9 cellular contexts compared by ENCODE assay signal in the genomic region with DNA sequence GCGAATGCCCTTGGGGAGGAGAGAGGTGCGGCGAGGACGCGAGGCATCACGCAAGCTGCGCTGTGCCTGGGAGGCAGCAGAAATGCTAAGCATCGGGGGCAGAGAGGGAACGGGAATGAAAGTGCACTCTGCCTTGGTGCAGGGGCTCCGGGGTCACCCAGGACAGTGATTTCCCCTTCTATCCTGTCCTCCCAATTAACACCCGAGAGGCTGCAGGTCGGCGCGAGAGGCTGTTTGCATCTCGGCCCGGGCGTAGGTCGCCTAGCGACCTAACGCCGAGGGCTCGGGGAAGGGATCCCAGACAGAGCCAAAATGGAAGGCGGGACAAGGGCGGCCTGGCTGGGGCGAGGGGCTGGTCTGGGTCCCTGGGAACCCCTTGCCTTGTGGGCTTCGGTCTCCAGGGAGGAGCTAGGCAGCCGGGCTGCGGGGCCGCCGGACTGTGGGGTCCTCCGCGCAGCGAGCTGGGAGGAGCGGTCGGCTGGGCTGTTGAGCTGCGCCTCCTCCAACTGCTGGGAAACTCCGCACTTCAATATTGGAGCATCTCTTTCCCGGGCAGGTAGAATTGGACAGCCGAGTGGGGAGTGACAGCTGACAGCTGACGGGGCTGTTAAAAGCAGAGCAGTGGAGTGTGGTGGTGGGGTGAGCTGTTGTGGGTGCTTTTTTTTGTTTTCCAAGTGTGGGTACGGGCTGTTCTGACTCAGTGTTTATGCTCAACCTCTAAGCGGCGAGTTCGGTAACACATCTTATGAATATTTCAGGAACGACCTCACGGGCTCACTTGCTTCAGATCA. TPM values are rescaled to one million over a fixed set of nuclear protein-coding genes. Genes with fewer than 3 reads are reported as not detected.
DNase-seq lines count a peak whose midpoint lies in the region; ATAC-seq, FAIRE-seq and TF ChIP-seq lines count a peak whose summit lies in the region.
"Had no signal": no experiment of that assay in that cellular context is flagged by ENCODE, and none has a peak within 500 bp of the region (broad histone marks: within the 10 kb centered on the region; RNA-seq: fewer than 3 reads in every experiment).

No MANE protein-coding gene starts in this region.

- CTCF ChIA-PET in endothelial cell of umbilical vein (lab: Charles Lee) = interaction anchor here (0.9 to 2.7 kb wide), 6 partner anchors 16 to 179 kb away, joined by 3 to 14 read pairs (median 4); no protein-coding TSS in a partner anchor

- intact Hi-C loops in endothelial cell of umbilical vein (cut with micrococcal nuclease) = loop anchor here (1.0 to 2.0 kb wide), 2 partner anchors 27 to 42 kb away; partner anchors contain the start of gene ALKBH8
- intact Hi-C loops in upper lobe of right lung (cut with DNase I) = no loop called here

- no peaks in the 10 kb centered on the region for H3K9me3 Mint-ChIP-seq in natural killer cell treated with Interleukin-12 subunit alpha and Interleukin-12 subunit beta and Interleukin-15 and Interleukin-18, amount 100 ng/mL, for 72 hours

- H3K79me2 ChIP-seq in endothelial cell of umbilical vein (ENCODE audit: control insufficient read depth, insufficient read depth, low read length) = no peaks in the 10 kb centered on the region

- H3K4me2 ChIP-seq in endothelial cell of umbilical vein (ENCODE audit: insufficient read depth, low read length) = peak overlapping the region; percentile 51

- POLR2A ChIA-PET in endothelial cell of umbilical vein (lab: Charles Lee) = no interaction called here

- ATAC-seq in HG03135 (IDR thresholded peaks at IDR 0.05; ENCODE audit: unreplicated experiment) (peak; percentile 25), upper lobe of right lung (peak; percentile 50)
- ATAC-seq in natural killer cell treated with Interleukin-12 subunit alpha and Interleukin-12 subunit beta and Interleukin-15 and Interleukin-18, amount 100 ng/mL, for 72 hours = peak; percentile 52 to 64

- H3K9me1 ChIP-seq in endothelial cell of umbilical vein (replicated peaks; ENCODE audit: control insufficient read depth, extremely low read depth, insufficient read depth, low read length) = no peaks in the 10 kb centered on the region

- peaks cover 12% of the 10 kb centered on the region for H3K4me1 ChIP-seq in endothelial cell of umbilical vein (ENCODE audit: control insufficient read depth, extremely low read depth, insufficient read depth, low read length)
- H3K4me1 ChIP-seq in upper lobe of right lung = peaks cover 20% of the 10 kb centered on the region

- no peaks in the 10 kb centered on the region for H3K36me3 Mint-ChIP-seq in natural killer cell treated with Interleukin-12 subunit alpha and Interleukin-12 subunit beta and Interleukin-15 and Interleukin-18, amount 100 ng/mL, for 72 hours

- H3K36me3 ChIP-seq in endothelial cell of umbilical vein (ENCODE audit: control insufficient read depth in 2 of 2, extremely low read depth in 1 of 2, insufficient read depth in 2 of 2, low read length in 2 of 2) (no peaks in the 10 kb centered on the region), upper lobe of right lung (no peaks in the 10 kb centered on the region)

- dilution Hi-C loops in endothelial cell of umbilical vein (cut with MboI; ENCODE audit: extremely low pct_ligation_motif_present, low sequenced_read_pairs) = no loop called here

- H3K4me3 Mint-ChIP-seq in natural killer cell treated with Interleukin-12 subunit alpha and Interleukin-12 subunit beta and Interleukin-15 and Interleukin-18, amount 100 ng/mL, for 72 hours = peak overlapping the region; percentile 71

- peak overlapping the region; percentile 5 to 86 (median 50) for H3K4me3 ChIP-seq in endothelial cell of umbilical vein (replicated peaks in 1 of 3; ENCODE audit: insufficient read depth in 1 of 3, low read depth in 1 of 3, low read length in 3 of 3)
- peak overlapping the region; percentile 68 for H3K4me3 ChIP-seq in upper lobe of right lung

- TF ChIP-seq POLR2A in endothelial cell of umbilical vein (IDR thresholded peaks at IDR 0.05; ENCODE audit: low read depth, low read length) = no peak

- no peak overlapping the region for H3K27ac ChIP-seq in endothelial cell of umbilical vein (ENCODE audit: insufficient read depth, low read depth, low read length)
- no peak overlapping the region for H3K27ac ChIP-seq in upper lobe of right lung

- H3K27me3 Mint-ChIP-seq in natural killer cell treated with Interleukin-12 subunit alpha and Interleukin-12 subunit beta and Interleukin-15 and Interleukin-18, amount 100 ng/mL, for 72 hours = peaks cover 42 to 61% of the 10 kb centered on the region in 2 donors

- no TSS peak for BruUV-seq in endothelial cell of umbilical vein (replicated peaks; lab: Mats Ljungman, UMichigan)

- H2AFZ ChIP-seq in endothelial cell of umbilical vein (ENCODE audit: low read depth, low read length) = peak overlapping the region; percentile 73

- FAIRE-seq in endothelial cell of umbilical vein (lab: Jason Lieb, UNC) = no peak
- FAIRE-seq: colon had no signal

- DNase-seq in NCI-H82 (lab: John Stamatoyannopoulos, UW) (peak; percentile 34), NCI-H82 treated with DMSO at 0.1 percent for 48 hours (lab: John Stamatoyannopoulos, UW; ENCODE audit: unreplicated experiment) (no peak), endothelial cell of umbilical vein (ENCODE audit: low read depth, low spot score) (peak; percentile 47), upper lobe of right lung (no peak), NAMALWA (ENCODE audit: low spot score) (no peak)
- peak; percentile 64 for DNase-seq in activated CD4-positive, alpha-beta T cell treated with anti-CD3 and anti-CD28 coated beads for 48 hours
- no peak for DNase-seq in natural killer cell treated with Interleukin-12 subunit alpha and Interleukin-12 subunit beta and Interleukin-15 and Interleukin-18, amount 100 ng/mL, for 72 hours (ENCODE audit: low spot score)

- H3K27me3 ChIP-seq in endothelial cell of umbilical vein (ENCODE audit: control insufficient read depth in 2 of 2, insufficient read depth in 2 of 2, low read length in 2 of 2) (peaks cover 16 to 43% of the 10 kb centered on the region in 2 experiments), upper lobe of right lung (peaks cover 54% of the 10 kb centered on the region)

- H3K4me1 Mint-ChIP-seq in natural killer cell treated with Interleukin-12 subunit alpha and Interleukin-12 subunit beta and Interleukin-15 and Interleukin-18, amount 100 ng/mL, for 72 hours (ENCODE audit: low read depth in 2 of 2) = peaks cover 9 to 17% of the 10 kb centered on the region in 2 donors

- no peak for TF ChIP-seq CTCF in endothelial cell of umbilical vein (IDR thresholded peaks at IDR 0.05; ENCODE audit: extremely low read depth in 1 of 2, insufficient read depth in 1 of 2, low read depth in 1 of 2, low read length in 2 of 2)
- no peak for TF ChIP-seq CTCF in upper lobe of right lung (IDR thresholded peaks at IDR 0.05)

- H3K9ac ChIP-seq in endothelial cell of umbilical vein (replicated peaks; ENCODE audit: extremely low read depth, insufficient read depth, low read length) = peak overlapping the region; percentile 4

- no peak overlapping the region for H3K27ac Mint-ChIP-seq in natural killer cell treated with Interleukin-12 subunit alpha and Interleukin-12 subunit beta and Interleukin-15 and Interleukin-18, amount 100 ng/mL, for 72 hours

- no peaks in the 10 kb centered on the region for H4K20me1 ChIP-seq in endothelial cell of umbilical vein (replicated peaks; ENCODE audit: control insufficient read depth, extremely low read depth, insufficient read depth, low read length)

- H3K9me3 ChIP-seq in endothelial cell of umbilical vein (replicated peaks; ENCODE audit: control insufficient read depth, insufficient read depth, low read length) (no peaks in the 10 kb centered on the region), upper lobe of right lung (no peaks in the 10 kb centered on the region)

TF ChIP-seq in endothelial cell of umbilical vein, 7 proteins besides CTCF, POLR2A, EP300 and RAD21:
- TF ChIP-seq EZH2 (IDR thresholded peaks at IDR 0.05; ENCODE audit: borderline replicate concordance, low read depth, low read length, severe bottlenecking) (no peak), POLR2AphosphoS5 (IDR thresholded peaks at IDR 0.05; ENCODE audit: insufficient read depth, low read depth, low read length) (no peak), MAX (IDR thresholded peaks at IDR 0.05; ENCODE audit: insufficient read depth, insufficient read length) (no peak), JUN (IDR thresholded peaks at IDR 0.05; ENCODE audit: borderline replicate concordance, insufficient read depth, insufficient read length, low read depth) (no peak), GATA2 (IDR thresholded peaks at IDR 0.05; ENCODE audit: insufficient read depth, insufficient read length, low read depth, low read length) (no peak), MYC (IDR thresholded peaks at IDR 0.05; ENCODE audit: low read depth, low read length) (no peak), FOS (IDR thresholded peaks at IDR 0.05; ENCODE audit: borderline replicate concordance, insufficient read depth, low read length) (no peak)
TF ChIP-seq in endothelial cell of umbilical vein: peak in this region for 0.

RNA-seq across cellular contexts. Expression of gene ELMOD1, which starts 0.7 kb away (rescaled TPM):
- total RNA-seq in endothelial cell of umbilical vein (0.53 and 2.4 TPM in 2 replicates), upper lobe of right lung (2.8 TPM)
- polyA plus RNA-seq in endothelial cell of umbilical vein = 0.80 and 1.6 TPM in 2 replicates
- polyA plus RNA-seq in endothelial cell of umbilical vein (2011; cell fraction: cytosol; rRNA removed) = 1.7 and 1.8 TPM in 2 replicates
- polyA plus RNA-seq in endothelial cell of umbilical vein (2011; cell fraction: nucleus; rRNA removed) = 2.2 and 2.9 TPM in 2 replicates
- 24.3 and 30.3 TPM in 2 replicates for polyA plus RNA-seq in endothelial cell of umbilical vein (2012)
- polyA minus RNA-seq in endothelial cell of umbilical vein = 1.4 and 1.6 TPM in 2 replicates
- not detected for polyA minus RNA-seq in endothelial cell of umbilical vein (2011; cell fraction: cytosol; rRNA and poly(A)+ RNA removed)
- 2.5 and 3.7 TPM in 2 replicates for polyA minus RNA-seq in endothelial cell of umbilical vein (2011; cell fraction: nucleus; rRNA and poly(A)+ RNA removed)
- total RNA-seq in natural killer cell treated with Interleukin-12 subunit alpha and Interleukin-12 subunit beta and Interleukin-15 and Interleukin-18, amount 100 ng/mL, for 72 hours = not detected

RNA-seq across cellular contexts. Expression of gene ALKBH8, which starts 26.1 kb away (rescaled TPM):
- total RNA-seq in endothelial cell of umbilical vein (9.8 and 10.2 TPM in 2 replicates), upper lobe of right lung (8.0 TPM)
- polyA plus RNA-seq in endothelial cell of umbilical vein = 1.5 and 2.6 TPM in 2 replicates
- polyA plus RNA-seq in endothelial cell of umbilical vein (2011; cell fraction: cytosol; rRNA removed) = 2.9 and 3.3 TPM in 2 replicates
- 5.3 and 11.3 TPM in 2 replicates for polyA plus RNA-seq in endothelial cell of umbilical vein (2011; cell fraction: nucleus; rRNA removed)
- polyA plus RNA-seq in endothelial cell of umbilical vein (2012) = 7.7 and 16.2 TPM in 2 replicates
- 7.5 and 10.9 TPM in 2 replicates for polyA minus RNA-seq in endothelial cell of umbilical vein
- polyA minus RNA-seq in endothelial cell of umbilical vein (2011; cell fraction: cytosol; rRNA and poly(A)+ RNA removed) = 4.0 TPM
- polyA minus RNA-seq in endothelial cell of umbilical vein (2011; cell fraction: nucleus; rRNA and poly(A)+ RNA removed) = 10.4 and 13.1 TPM in 2 replicates
- total RNA-seq in natural killer cell treated with Interleukin-12 subunit alpha and Interleukin-12 subunit beta and Interleukin-15 and Interleukin-18, amount 100 ng/mL, for 72 hours = 1 to 10 TPM; 8.5 to 9.3 TPM

Comparison
In these comparisons a context has a peak if more than half of its experiments do, and no peak if none do; other contexts are left out.
1. DNase-seq: peak in NCI-H82 (single experiment), activated CD4-positive, alpha-beta T cell treated with anti-CD3 and anti-CD28 coated beads for 48 hours (single experiment) and endothelial cell of umbilical vein (single experiment); none in NCI-H82 treated with DMSO at 0.1 percent for 48 hours (single experiment), natural killer cell treated with Interleukin-12 subunit alpha and Interleukin-12 subunit beta and Interleukin-15 and Interleukin-18, amount 100 ng/mL, for 72 hours (single experiment), upper lobe of right lung (single experiment) and NAMALWA (single experiment).
2. Peak in every context shown above with its lines, with median percentiles within 50 percentile points of each other: ATAC-seq.